ENCODE assay signal across 8 cellular contexts in the genomic region with DNA sequence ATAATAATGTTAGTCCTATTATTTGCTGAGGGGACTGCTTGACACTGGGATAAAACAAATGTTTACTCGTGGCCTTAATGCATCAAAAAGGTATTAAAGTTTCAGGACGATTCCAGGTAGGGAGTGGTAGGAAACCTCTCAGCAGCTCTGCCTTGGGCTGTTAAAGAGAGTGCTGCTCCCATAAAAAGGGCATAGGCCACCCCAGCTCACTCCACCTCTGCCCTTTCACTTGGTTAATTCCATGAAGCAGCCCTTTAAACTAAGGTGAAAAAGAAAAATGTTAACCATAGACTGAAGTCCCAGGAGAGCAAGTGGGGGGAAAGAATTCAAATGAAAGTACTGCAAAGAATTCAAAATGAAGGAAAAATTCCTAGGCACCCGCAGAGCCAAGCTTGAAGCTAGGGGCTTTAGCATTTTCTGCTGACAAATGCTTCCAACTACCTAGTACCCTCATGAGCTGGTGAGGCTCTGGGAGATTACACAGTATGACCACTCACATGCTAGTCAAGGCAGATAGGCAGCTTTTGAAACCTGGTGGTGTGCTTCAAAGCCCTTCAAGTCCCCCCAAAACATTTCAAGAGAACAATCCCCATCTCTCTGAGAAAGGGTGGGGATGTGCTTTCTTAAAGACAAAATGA. TPM values are rescaled to one million over a fixed set of nuclear protein-coding genes. Genes with fewer than 3 reads are reported as not detected.
DNase-seq lines count a peak whose midpoint lies in the region; ATAC-seq and TF ChIP-seq lines count a peak whose summit lies in the region.

No MANE protein-coding gene starts in this region.

- peaks cover 22% of the 10 kb centered on the region for H3K36me3 Mint-ChIP-seq in activated naive CD4-positive, alpha-beta T cell treated with anti-CD3 and anti-CD28 coated beads for 36 hours (ENCODE audit: low read depth)

- intact Hi-C loops in activated naive CD4-positive, alpha-beta T cell treated with anti-CD3 and anti-CD28 coated beads for 36 hours (cut with micrococcal nuclease): loop anchor here (1.0 to 10.0 kb wide), 5 partner anchors 8 to 581 kb away; a partner anchor contains a TSS

- H3K4me1 ChIP-seq in gastroesophageal sphincter: peaks cover 30 to 91% (median 47%) of the 10 kb centered on the region in 3 donors

- no peaks in the 10 kb centered on the region for H3K9me3 Mint-ChIP-seq in activated naive CD4-positive, alpha-beta T cell treated with anti-CD3 and anti-CD28 coated beads for 36 hours

- CTCF ChIA-PET in activated naive CD4-positive, alpha-beta T cell treated with anti-CD3 and anti-CD28 coated beads for 36 hours (lab: Charles Lee): interaction anchor here (1.1 to 5.0 kb wide), 6 partner anchors 12 to 196 kb away, joined by 3 to 21 read pairs (median 6); no protein-coding TSS in a partner anchor

- H3K27ac ChIP-seq in gastroesophageal sphincter (peak overlapping the region; percentile 50 to 79 (median 73)), temporal lobe (ENCODE audit: low read depth, low read length) (peak overlapping the region; percentile 14)

- no peak for TF ChIP-seq EP300 in gastroesophageal sphincter (IDR thresholded peaks at IDR 0.05)

- peak overlapping the region; percentile 9 to 98 for H3K4me3 ChIP-seq in gastroesophageal sphincter

- peak; percentile 23 for ATAC-seq in HG03520 (IDR thresholded peaks at IDR 0.05; ENCODE audit: unreplicated experiment)
- ATAC-seq in gastroesophageal sphincter: no peak
- no peak for ATAC-seq in esophagus mucosa

- DNase-seq in activated naive CD4-positive, alpha-beta T cell treated with anti-CD3 and anti-CD28 coated beads for 36 hours: no peak
- DNase-seq in activated naive CD4-positive, alpha-beta T cell treated with anti-CD3 and anti-CD28 coated beads, Interleukin-2, amount 50 U/mL, for 16 hours: no peak
- DNase-seq in activated gamma-delta T cell treated with Interleukin-2 at 50 U/mL for 16 hours: no peak
- DNase-seq in stimulated activated CD4-positive, alpha-beta T cell treated with anti-CD3 and anti-CD28 coated beads, Interleukin-1b, Interleukin-23, amount 100 ng/mL, for 48 hours: no peak

- peaks cover 78% of the 10 kb centered on the region for H3K4me1 Mint-ChIP-seq in activated naive CD4-positive, alpha-beta T cell treated with anti-CD3 and anti-CD28 coated beads for 36 hours (ENCODE audit: low read depth)

- H3K36me3 ChIP-seq in gastroesophageal sphincter: peaks cover 0 to 11% of the 10 kb centered on the region in 2 donors

- H3K4me3 Mint-ChIP-seq in activated naive CD4-positive, alpha-beta T cell treated with anti-CD3 and anti-CD28 coated beads for 36 hours: peak overlapping the region; percentile 76

- no peaks in the 10 kb centered on the region for H3K27me3 ChIP-seq in gastroesophageal sphincter

- no peak for TF ChIP-seq POLR2A in gastroesophageal sphincter (IDR thresholded peaks at IDR 0.05)

- 57 to 80% methylated on average over 1 to 3 of the region's 3 CpGs for WGBS in gastroesophageal sphincter (ENCODE audit: low coverage in 1 of 2), 2 donors

- no peak for TF ChIP-seq CTCF in gastroesophageal sphincter (IDR thresholded peaks at IDR 0.05)

- H3K27ac Mint-ChIP-seq in activated naive CD4-positive, alpha-beta T cell treated with anti-CD3 and anti-CD28 coated beads for 36 hours: peak overlapping the region; percentile 96

- no peaks in the 10 kb centered on the region for H3K27me3 Mint-ChIP-seq in activated naive CD4-positive, alpha-beta T cell treated with anti-CD3 and anti-CD28 coated beads for 36 hours (ENCODE audit: low read depth)

- H3K9me3 ChIP-seq in gastroesophageal sphincter: no peaks in the 10 kb centered on the region

RNA-seq across cellular contexts. Expression of a gene that starts 8.5 kb away (rescaled TPM):
- total RNA-seq in activated naive CD4-positive, alpha-beta T cell treated with anti-CD3 and anti-CD28 coated beads for 36 hours: 10 to 100 TPM; 44.2 to 45.0 TPM
- 100 to 1,000 TPM; 117 to 224 (median 154) TPM for total RNA-seq in gastroesophageal sphincter
- 10.1 TPM for total RNA-seq in temporal lobe
- 6.1 TPM for total RNA-seq in esophagus mucosa
